Comparison of ENCODE assay signal across 7 cellular contexts in genomic region chr9:126805546-126806262, GRCh38. TPM values are rescaled to one million over a fixed set of nuclear protein-coding genes. Genes with fewer than 3 reads are reported as not detected.
DNase-seq lines count a peak whose midpoint lies in the region; ATAC-seq and TF ChIP-seq lines count a peak whose summit lies in the region.

No MANE protein-coding gene starts in this region.

- peak overlapping the region; percentile 83 for H3K27ac ChIP-seq in foreskin keratinocyte
- H3K27ac ChIP-seq in uterus = peak overlapping the region; percentile 38 to 77

- H3K27ac Mint-ChIP-seq in progenitor cell of endocrine pancreas = peak overlapping the region; percentile 98

- H3K4me3 Mint-ChIP-seq in progenitor cell of endocrine pancreas (ENCODE audit: low read depth) = peak overlapping the region; percentile 88

- ATAC-seq in GM18519 (IDR thresholded peaks at IDR 0.05; ENCODE audit: low FRiP score, unreplicated experiment) = peak; percentile 53
- peak; percentile 68 for ATAC-seq in HG02870 (IDR thresholded peaks at IDR 0.05; ENCODE audit: unreplicated experiment)
- peak; percentile 79 for ATAC-seq in foreskin keratinocyte

- peak; percentile 71 for DNase-seq in OCI-M1 (lab: John Stamatoyannopoulos, UW)
- DNase-seq in activated T-helper 1 cell treated with Interleukin-2 at 50 U/mL for 16 hours (ENCODE audit: low read depth) = peak; percentile 60
- DNase-seq in foreskin keratinocyte = peak in 1 of 2 donors; percentile 46
- no peak for DNase-seq in progenitor cell of endocrine pancreas (ENCODE audit: low spot score, unreplicated experiment)
- no peak for DNase-seq in uterus

- H3K9me3 Mint-ChIP-seq in progenitor cell of endocrine pancreas (ENCODE audit: low read depth) = peaks cover 4% of the 10 kb centered on the region

- intact Hi-C loops in uterus (cut with DNase I; ENCODE audit: low total_unique reads) = no loop called here

- peaks cover 9% of the 10 kb centered on the region for H3K27me3 Mint-ChIP-seq in progenitor cell of endocrine pancreas

- TF ChIP-seq CTCF in foreskin keratinocyte (conservative IDR thresholded peaks at IDR 0.05) (no peak), progenitor cell of endocrine pancreas (IDR thresholded peaks at IDR 0.05; ENCODE audit: unreplicated experiment) (no peak), uterus (IDR thresholded peaks at IDR 0.05) (no peak)

- H3K9me3 ChIP-seq in uterus = no peaks in the 10 kb centered on the region

- H3K36me3 Mint-ChIP-seq in progenitor cell of endocrine pancreas (ENCODE audit: insufficient read depth) = no peaks in the 10 kb centered on the region

- H3K36me3 ChIP-seq in uterus = no peaks in the 10 kb centered on the region

- peaks cover 17% of the 10 kb centered on the region for H3K4me1 Mint-ChIP-seq in progenitor cell of endocrine pancreas (ENCODE audit: low read depth)

- peak overlapping the region; percentile 87 to 94 for H3K4me3 ChIP-seq in uterus

- TF ChIP-seq POLR2A in uterus (IDR thresholded peaks at IDR 0.05) = no peak

- H3K27me3 ChIP-seq in foreskin keratinocyte (no peaks in the 10 kb centered on the region), uterus (no peaks in the 10 kb centered on the region)

- H3K4me1 ChIP-seq in foreskin keratinocyte (peaks cover 8% of the 10 kb centered on the region), uterus (no peaks in the 10 kb centered on the region)

RNA-seq across cellular contexts. Expression of gene ZBTB43, which starts 0.9 kb away (rescaled TPM):
- total RNA-seq in foreskin keratinocyte (7.9 and 10.5 TPM in 2 replicates), progenitor cell of endocrine pancreas (16.9 and 21.8 TPM in 2 replicates), uterus (10 to 100 TPM in 2 of 4 donors, 1 to 10 TPM in 2; 3.5 to 22.2 (median 11.0) TPM)
- polyA plus RNA-seq in foreskin keratinocyte = 1.6 and 3.0 TPM in 2 replicates

RNA-seq across cellular contexts. Expression of gene ZBTB34, which starts 54.7 kb away (rescaled TPM):
- 3.9 and 4.3 TPM in 2 replicates for total RNA-seq in foreskin keratinocyte
- 0.86 and 1.2 TPM in 2 replicates for polyA plus RNA-seq in foreskin keratinocyte
- total RNA-seq in progenitor cell of endocrine pancreas = 21.5 TPM in 2 replicates
- total RNA-seq in uterus = 10 to 100 TPM in 3 of 4 donors, 1 to 10 TPM in 1; 1.8 to 30.3 (median 13.5) TPM

Comparison
In these comparisons a context has a peak if more than half of its experiments do, and no peak if none do; other contexts are left out.
1. DNase-seq: peak in OCI-M1 (single experiment) and activated T-helper 1 cell treated with Interleukin-2 at 50 U/mL for 16 hours (single experiment); none in progenitor cell of endocrine pancreas (single experiment) and uterus (0 of 2).
2. Peak in every context shown above with its lines, with median percentiles within 50 percentile points of each other: ATAC-seq.